ENCODE assay signal across 1 cellular context in genomic region chr1:245874942-245875580, GRCh38.
A peak's percentile ranks its signal among the peaks of the same experiment; 100 is the strongest.
TF ChIP-seq lines count a peak whose summit lies in the region.

No MANE protein-coding gene starts in this region.

TF ChIP-seq in SK-N-SH treated with all-trans-retinoic acid at 6 μM for 48 hours, 23 proteins besides CTCF, POLR2A, EP300 and RAD21 (continued from another document):
- TF ChIP-seq PATZ1 (CRISPR knock-in tag; IDR thresholded peaks at IDR 0.05; ENCODE audit: borderline replicate concordance) (peak; percentile 27; the same call in 1 of the 2 replicates), CREB5 (CRISPR knock-in tag; IDR thresholded peaks at IDR 0.05; ENCODE audit: low read depth) (no peak), TOX (CRISPR knock-in tag; IDR thresholded peaks at IDR 0.05; ENCODE audit: borderline replicate concordance) (peak; percentile 91)
